8 cellular contexts compared by ENCODE assay signal in genomic region chr22:28800308-28801041, GRCh38. TPM values are rescaled to one million over a fixed set of nuclear protein-coding genes. Genes with fewer than 3 reads are reported as not detected.
A peak's percentile ranks its signal among the peaks of the same experiment; 100 is the strongest.
DNase-seq lines count a peak whose midpoint lies in the region; ATAC-seq and TF ChIP-seq lines count a peak whose summit lies in the region.

XBP1 (minus strand) TSS chr22:28800569.

- 0 out of 2 replicates have a peak, but pooled peaks cover 5% of the 10 kb centered on the region for H4K20me1 ChIP-seq in DOHH2 (ENCODE audit: control insufficient read depth, insufficient read depth, low read depth, low read length)

- DNase-seq in SHP77 (lab: John Stamatoyannopoulos, UW) (peak; percentile 91), fibroblast of pulmonary artery (ENCODE audit: low read depth) (peak; percentile 94)
- DNase-seq in activated effector memory CD4-positive, alpha-beta T cell treated with Interleukin-2 at 50 U/mL for 16 hours = peak; percentile 87
- peak; percentile 96 for DNase-seq in natural killer cell treated with Interleukin-12 subunit alpha and Interleukin-12 subunit beta and Interleukin-15 and Interleukin-18, amount 100 ng/mL, for 72 hours (ENCODE audit: low spot score)
- peak; percentile 83 for DNase-seq in stimulated activated naive CD4-positive, alpha-beta T cell treated with Interleukin-2 at 50 U/mL for 16 hours (lab: John Stamatoyannopoulos, UW)

- ATAC-seq in GM21786 (IDR thresholded peaks at IDR 0.05; ENCODE audit: unreplicated experiment) = peak; percentile 71
- peak; percentile 93 for ATAC-seq in natural killer cell treated with Interleukin-12 subunit alpha and Interleukin-12 subunit beta and Interleukin-15 and Interleukin-18, amount 100 ng/mL, for 72 hours

- peak within 1 kb of the TSS; percentile 94 for H3K4me3 Mint-ChIP-seq in natural killer cell treated with Interleukin-12 subunit alpha and Interleukin-12 subunit beta and Interleukin-15 and Interleukin-18, amount 100 ng/mL, for 72 hours

- peak within 1 kb of the TSS; percentile 51 for H3K27ac ChIP-seq in DOHH2 (ENCODE audit: low read depth, low read length)
- H3K27ac ChIP-seq in KOPT-K1 (ENCODE audit: low read depth, low read length, poor library complexity, severe bottlenecking) = peak within 1 kb of the TSS; percentile 69

- peaks cover 42% of the 10 kb centered on the region for H3K36me3 ChIP-seq in DOHH2 (ENCODE audit: control insufficient read depth, low read length)
- peaks cover 31% of the 10 kb centered on the region for H3K36me3 ChIP-seq in KOPT-K1 (ENCODE audit: insufficient read depth, low read length)

- peaks cover 57% of the 10 kb centered on the region for H3K4me1 ChIP-seq in DOHH2 (ENCODE audit: control insufficient read depth, low read length)

- H3K4me1 Mint-ChIP-seq in natural killer cell treated with Interleukin-12 subunit alpha and Interleukin-12 subunit beta and Interleukin-15 and Interleukin-18, amount 100 ng/mL, for 72 hours (ENCODE audit: low read depth in 2 of 2) = peaks cover 29 to 46% of the 10 kb centered on the region in 2 donors

- TF ChIP-seq CTCF in DOHH2 (IDR thresholded peaks at IDR 0.05; ENCODE audit: low read depth, low read length, poor library complexity, severe bottlenecking) (no peak), fibroblast of pulmonary artery (IDR thresholded peaks at IDR 0.05; ENCODE audit: low read length, missing control alignments) (no peak)

- H3K27me3 ChIP-seq in DOHH2 (ENCODE audit: control insufficient read depth, low read length) = no peaks in the 10 kb centered on the region

- H3K4me3 ChIP-seq in DOHH2 (ENCODE audit: low read length) = peak within 1 kb of the TSS; percentile 99
- peak within 1 kb of the TSS; percentile 98 for H3K4me3 ChIP-seq in fibroblast of pulmonary artery (replicated peaks; ENCODE audit: low read depth, low read length)

- H3K27ac Mint-ChIP-seq in natural killer cell treated with Interleukin-12 subunit alpha and Interleukin-12 subunit beta and Interleukin-15 and Interleukin-18, amount 100 ng/mL, for 72 hours = peak within 1 kb of the TSS; percentile 92 to 100

- no peaks in the 10 kb centered on the region for H3K9me3 ChIP-seq in DOHH2 (ENCODE audit: control insufficient read depth, insufficient read depth, low read length)
- no peaks in the 10 kb centered on the region for H3K9me3 ChIP-seq in KOPT-K1 (ENCODE audit: insufficient read depth, low read length, poor library complexity, severe bottlenecking)

- H3K9me3 Mint-ChIP-seq in natural killer cell treated with Interleukin-12 subunit alpha and Interleukin-12 subunit beta and Interleukin-15 and Interleukin-18, amount 100 ng/mL, for 72 hours = no peaks in the 10 kb centered on the region

- H3K79me2 ChIP-seq in DOHH2 (ENCODE audit: control insufficient read depth, low read length) = peaks cover 67% of the 10 kb centered on the region

- H3K9me2 ChIP-seq in DOHH2 (replicated peaks; ENCODE audit: control insufficient read depth, low read length) = no peaks in the 10 kb centered on the region

- no peaks in the 10 kb centered on the region for H3K27me3 Mint-ChIP-seq in natural killer cell treated with Interleukin-12 subunit alpha and Interleukin-12 subunit beta and Interleukin-15 and Interleukin-18, amount 100 ng/mL, for 72 hours

- peak within 1 kb of the TSS; percentile 71 for H3K4me2 ChIP-seq in DOHH2 (ENCODE audit: low read length)

- peaks cover 23% of the 10 kb centered on the region for H3F3A ChIP-seq in DOHH2 (ENCODE audit: control insufficient read depth, insufficient read depth)

- peaks cover 39% of the 10 kb centered on the region for H3K36me3 Mint-ChIP-seq in natural killer cell treated with Interleukin-12 subunit alpha and Interleukin-12 subunit beta and Interleukin-15 and Interleukin-18, amount 100 ng/mL, for 72 hours

RNA-seq across cellular contexts. Expression of gene XBP1, which starts in this region (rescaled TPM):
- 100 to 1,000 TPM; 287 to 560 TPM for total RNA-seq in natural killer cell treated with Interleukin-12 subunit alpha and Interleukin-12 subunit beta and Interleukin-15 and Interleukin-18, amount 100 ng/mL, for 72 hours

Comparison
In these comparisons a context has a peak if more than half of its experiments do, and no peak if none do; other contexts are left out.
1. Peak in every context shown above with its lines: DNase-seq, ATAC-seq, H3K4me3 ChIP-seq and H3K27ac ChIP-seq.